In genomic region chr16:86365513-86366040, GRCh38 we compare ENCODE assay signal across 16 cellular contexts.
DNase-seq lines count a peak whose midpoint lies in the region; ATAC-seq and TF ChIP-seq lines count a peak whose summit lies in the region.
"Had no signal": no experiment of that assay in that cellular context is flagged by ENCODE, and none has a peak within 500 bp of the region (broad histone marks: within the 10 kb centered on the region; RNA-seq: fewer than 3 reads in every experiment).

No MANE protein-coding gene starts in this region.

- H4K20me1 ChIP-seq in fibroblast of lung (ENCODE audit: control insufficient read depth, extremely low read depth, insufficient read depth, low read length) = no peaks in the 10 kb centered on the region

- H3K4me3 ChIP-seq in SJSA1 = peak overlapping the region; percentile 14
- peak overlapping the region; percentile 1 to 39 (median 12) for H3K4me3 ChIP-seq in fibroblast of lung (replicated peaks in 1 of 4; ENCODE audit: control extremely low read depth in 1 of 4, insufficient read depth in 1 of 4, low read depth in 3 of 4, low read length in 4 of 4)
- H3K4me3 ChIP-seq in rectal smooth muscle tissue (ENCODE audit: low read length) = no peak overlapping the region
- H3K4me3 ChIP-seq: GM23338 had no signal

- H3K9me3 Mint-ChIP-seq in stimulated activated effector memory CD8-positive, alpha-beta T cell treated with anti-CD3 and anti-CD28 coated beads, Interleukin-12 subunit alpha, Interleukin-12 subunit beta, amount 100 ng/mL, for 72 hours = no peaks in the 10 kb centered on the region
- H3K9me3 Mint-ChIP-seq in WTC11 = peaks cover 4% of the 10 kb centered on the region; the same call in 1 of the 2 replicates

- H3K27ac Mint-ChIP-seq in stimulated activated effector memory CD8-positive, alpha-beta T cell treated with anti-CD3 and anti-CD28 coated beads, Interleukin-12 subunit alpha, Interleukin-12 subunit beta, amount 100 ng/mL, for 72 hours = no peak overlapping the region
- H3K27ac Mint-ChIP-seq in WTC11 = no peak overlapping the region
- H3K27ac Mint-ChIP-seq: GM23338 had no signal

- H3K36me3 Mint-ChIP-seq in stimulated activated effector memory CD8-positive, alpha-beta T cell treated with anti-CD3 and anti-CD28 coated beads, Interleukin-12 subunit alpha, Interleukin-12 subunit beta, amount 100 ng/mL, for 72 hours = no peaks in the 10 kb centered on the region
- H3K36me3 Mint-ChIP-seq in WTC11 = no peaks in the 10 kb centered on the region

- peaks cover 2% of the 10 kb centered on the region; the same call in 1 of the 2 replicates for H3K27me3 Mint-ChIP-seq in WTC11 (ENCODE audit: low read depth)

- H3K36me3 ChIP-seq in SJSA1 (no peaks in the 10 kb centered on the region), fibroblast of lung (ENCODE audit: control insufficient read depth, insufficient read depth, low read length) (no peaks in the 10 kb centered on the region), rectal smooth muscle tissue (ENCODE audit: control insufficient read depth, insufficient read depth, low read length) (no peaks in the 10 kb centered on the region)

- no peaks in the 10 kb centered on the region for H3K4me1 Mint-ChIP-seq in stimulated activated effector memory CD8-positive, alpha-beta T cell treated with anti-CD3 and anti-CD28 coated beads, Interleukin-12 subunit alpha, Interleukin-12 subunit beta, amount 100 ng/mL, for 72 hours
- peaks cover 53% of the 10 kb centered on the region for H3K4me1 Mint-ChIP-seq in WTC11

- ATAC-seq in HG02763 (IDR thresholded peaks at IDR 0.05; ENCODE audit: unreplicated experiment) (no peak), WTC11 (no peak), omental fat pad (ENCODE audit: low FRiP score) (no peak)
- ATAC-seq in stimulated activated effector memory CD8-positive, alpha-beta T cell treated with anti-CD3 and anti-CD28 coated beads, Interleukin-12 subunit alpha, Interleukin-12 subunit beta, amount 100 ng/mL, for 72 hours = no peak
- ATAC-seq: GM23338 had no signal

- TF ChIP-seq CTCF in AG09319 (IDR thresholded peaks at IDR 0.05; ENCODE audit: low read depth, low read length) = peak; percentile 5
- peak in 1 of 2 donors; percentile 6 for TF ChIP-seq CTCF in fibroblast of lung (conservative IDR thresholded peaks at IDR 0.05 in 1 of 2, IDR thresholded peaks at IDR 0.05 in 1 of 2; ENCODE audit: low read depth in 1 of 2, low read length in 2 of 2)
- no peak for TF ChIP-seq CTCF in WTC11 (IDR thresholded peaks at IDR 0.05)
- TF ChIP-seq CTCF in omental fat pad (IDR thresholded peaks at IDR 0.05) = no peak

- CTCF ChIA-PET in WTC11 (lab: Charles Lee) = no interaction called here

- POLR2A ChIA-PET in WTC11 (lab: Charles Lee) = no interaction called here

- H3K79me2 ChIP-seq in fibroblast of lung (ENCODE audit: control insufficient read depth, insufficient read depth, low read length) = no peaks in the 10 kb centered on the region

- H3K4me3 Mint-ChIP-seq in stimulated activated effector memory CD8-positive, alpha-beta T cell treated with anti-CD3 and anti-CD28 coated beads, Interleukin-12 subunit alpha, Interleukin-12 subunit beta, amount 100 ng/mL, for 72 hours = no peak overlapping the region
- H3K4me3 Mint-ChIP-seq in WTC11 = no peak overlapping the region
- H3K4me3 Mint-ChIP-seq: GM23338 had no signal

- H3K27ac ChIP-seq in SJSA1 = peak overlapping the region; percentile 79
- peak overlapping the region; percentile 43 for H3K27ac ChIP-seq in fibroblast of lung (ENCODE audit: insufficient read depth, low read length)
- H3K27ac ChIP-seq in rectal smooth muscle tissue (ENCODE audit: low read depth, low read length) = peak overlapping the region; percentile 74
- H3K27ac ChIP-seq: C4-2B had no signal

- H3K4me1 ChIP-seq in SJSA1 (replicated peaks) = peaks cover 83% of the 10 kb centered on the region
- H3K4me1 ChIP-seq in fibroblast of lung (ENCODE audit: control insufficient read depth, extremely low read depth, insufficient read depth, low read length) = peaks cover 24% of the 10 kb centered on the region
- H3K4me1 ChIP-seq in rectal smooth muscle tissue (ENCODE audit: control insufficient read depth, insufficient read depth, low read length) = peaks cover 36% of the 10 kb centered on the region

- peak overlapping the region; percentile 70 for H2AFZ ChIP-seq in fibroblast of lung (ENCODE audit: low read length)
- H2AFZ ChIP-seq: GM23338 had no signal

- DNase-seq in AG09319 (ENCODE audit: extremely low read depth, low read depth) (no peak), SJSA1 (ENCODE audit: low read depth in 1 of 2, low spot score in 2 of 2) (peak; percentile 92), fibroblast of lung (ENCODE audit: low read depth in 2 of 2) (peak in 1 of 2 donors; percentile 78), WTC11 (ENCODE audit: low spot score) (no peak), omental fat pad (ENCODE audit: low spot score) (no peak)
- no peak for DNase-seq in stimulated activated effector memory CD8-positive, alpha-beta T cell treated with anti-CD3 and anti-CD28 coated beads, Interleukin-12 subunit alpha, Interleukin-12 subunit beta, amount 100 ng/mL, for 72 hours (ENCODE audit: low spot score in 2 of 2)
- DNase-seq: DND-41, KBM-7, NCI-H1417 treated with DMSO at 0.1 percent for 48 hours, NCI-H1930, NCI-H2171, NCI-H446 had no signal

- peak overlapping the region; percentile 21 for H3K9ac ChIP-seq in fibroblast of lung (ENCODE audit: insufficient read depth, low read length)
- no peak overlapping the region for H3K9ac ChIP-seq in rectal smooth muscle tissue (ENCODE audit: low read length)

- no peaks in the 10 kb centered on the region for H3K27me3 ChIP-seq in SJSA1 (replicated peaks)
- no peaks in the 10 kb centered on the region for H3K27me3 ChIP-seq in fibroblast of lung (ENCODE audit: control insufficient read depth, insufficient read depth, low read length)
- H3K27me3 ChIP-seq in rectal smooth muscle tissue (ENCODE audit: control insufficient read depth, insufficient read depth, low read length) = no peaks in the 10 kb centered on the region

- peak overlapping the region; percentile 93 for H3K4me2 ChIP-seq in fibroblast of lung (ENCODE audit: extremely low read depth, insufficient read depth, low read length)
- H3K4me2 ChIP-seq: GM23338 had no signal

- H3K9me3 ChIP-seq in SJSA1 (replicated peaks) = no peaks in the 10 kb centered on the region
- no peaks in the 10 kb centered on the region for H3K9me3 ChIP-seq in fibroblast of lung (ENCODE audit: control insufficient read depth, insufficient read depth, low read depth, low read length)

TF ChIP-seq in WTC11, 78 proteins besides CTCF, POLR2A, EP300 and RAD21:
- TF ChIP-seq, protein P1, sequence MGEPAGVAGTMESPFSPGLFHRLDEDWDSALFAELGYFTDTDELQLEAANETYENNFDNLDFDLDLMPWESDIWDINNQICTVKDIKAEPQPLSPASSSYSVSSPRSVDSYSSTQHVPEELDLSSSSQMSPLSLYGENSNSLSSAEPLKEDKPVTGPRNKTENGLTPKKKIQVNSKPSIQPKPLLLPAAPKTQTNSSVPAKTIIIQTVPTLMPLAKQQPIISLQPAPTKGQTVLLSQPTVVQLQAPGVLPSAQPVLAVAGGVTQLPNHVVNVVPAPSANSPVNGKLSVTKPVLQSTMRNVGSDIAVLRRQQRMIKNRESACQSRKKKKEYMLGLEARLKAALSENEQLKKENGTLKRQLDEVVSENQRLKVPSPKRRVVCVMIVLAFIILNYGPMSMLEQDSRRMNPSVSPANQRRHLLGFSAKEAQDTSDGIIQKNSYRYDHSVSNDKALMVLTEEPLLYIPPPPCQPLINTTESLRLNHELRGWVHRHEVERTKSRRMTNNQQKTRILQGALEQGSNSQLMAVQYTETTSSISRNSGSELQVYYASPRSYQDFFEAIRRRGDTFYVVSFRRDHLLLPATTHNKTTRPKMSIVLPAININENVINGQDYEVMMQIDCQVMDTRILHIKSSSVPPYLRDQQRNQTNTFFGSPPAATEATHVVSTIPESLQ (CRISPR knock-in tag; IDR thresholded peaks at IDR 0.05) = no peak
- TF ChIP-seq ZNF671 (CRISPR knock-in tag; IDR thresholded peaks at IDR 0.05) = no peak
- TF ChIP-seq USF2 (CRISPR knock-in tag; IDR thresholded peaks at IDR 0.05) = no peak

Comparison
In these comparisons a context has a peak if more than half of its experiments do, and no peak if none do; other contexts are left out.
1. DNase-seq: peak in SJSA1 (2 of 2); none in AG09319 (single experiment), stimulated activated effector memory CD8-positive, alpha-beta T cell treated with anti-CD3 and anti-CD28 coated beads, Interleukin-12 subunit alpha, Interleukin-12 subunit beta, amount 100 ng/mL, for 72 hours (0 of 2), WTC11 (single experiment) and omental fat pad (single experiment).
2. Peak in every context shown above with its lines, with median percentiles within 50 percentile points of each other: H3K27ac ChIP-seq.